ENCODE assay signal across 7 cellular contexts in genomic region chr12:43847945-43848507, GRCh38. TPM values are rescaled to one million over a fixed set of nuclear protein-coding genes. Genes with fewer than 3 reads are reported as not detected.
A peak's percentile ranks its signal among the peaks of the same experiment; 100 is the strongest.
DNase-seq lines count a peak whose midpoint lies in the region; ATAC-seq, FAIRE-seq and TF ChIP-seq lines count a peak whose summit lies in the region.
"Not testable (repeated sequence)": the region's sequence is repeated elsewhere in the genome, so short reads cannot be mapped to it uniquely, and the experiment has no call there.

No MANE protein-coding gene starts in this region.

- H3K4me1 ChIP-seq in PC-9 (replicated peaks; ENCODE audit: insufficient read depth): peaks cover 19% of the 10 kb centered on the region
- not testable (repeated sequence) for H3K4me1 ChIP-seq in GM12878 (ENCODE audit: control insufficient read depth, insufficient read depth, low read length); esophagus (ENCODE audit: control insufficient read depth in 2 of 2, insufficient read depth in 2 of 2, low read length in 1 of 2); small intestine (ENCODE audit: control insufficient read depth in 2 of 2, insufficient read depth in 1 of 2, low read depth in 1 of 2, low read length in 1 of 2)
- peaks cover 14% of the 10 kb centered on the region for H3K4me1 ChIP-seq in HepG2 (ENCODE audit: insufficient read depth, low read length)

- H3K27me3 ChIP-seq in PC-9 (ENCODE audit: insufficient read depth, low read depth); GM12878 (replicated peaks in 1 of 2; ENCODE audit: control insufficient read depth in 2 of 2, insufficient read depth in 2 of 2, low read length in 1 of 2); esophagus (ENCODE audit: control insufficient read depth in 1 of 2, insufficient read depth in 2 of 2, low read length in 2 of 2); HepG2 (ENCODE audit: control insufficient read depth in 1 of 2, insufficient read depth in 2 of 2, low read length in 2 of 2); small intestine (ENCODE audit: control insufficient read depth in 2 of 2, insufficient read depth in 2 of 2, low read length in 2 of 2): not testable (repeated sequence)

- FAIRE-seq in GM12878 (lab: Jason Lieb, UNC); HepG2 (lab: Jason Lieb, UNC); small intestine (lab: Jason Lieb, UNC): not testable (repeated sequence)

- H3K9me2 ChIP-seq in PC-9 (ENCODE audit: insufficient read depth): not testable (repeated sequence)

- CTCF ChIA-PET in PC-9 (lab: Charles Lee); HepG2 (lab: Yijun Ruan, JAX; ENCODE audit: low intra/inter-chr PET ratio, low total read pairs): not testable (repeated sequence)
- CTCF ChIA-PET in GM12878 (lab: Yijun Ruan, JAX): interaction anchor here (1.1 kb wide), 1 partner anchor 7 kb away, joined by 3 read pairs; no protein-coding TSS in a partner anchor

- RAD21 ChIA-PET in GM12878 (lab: Charles Lee; ENCODE audit: unreplicated experiment): not testable (repeated sequence)

- not testable (repeated sequence) for H4K20me1 ChIP-seq in PC-9 (ENCODE audit: insufficient read depth); GM12878 (ENCODE audit: control insufficient read depth, insufficient read depth); HepG2 (ENCODE audit: insufficient read depth, low read length)

- H3K4me2 ChIP-seq in PC-9; GM12878 (ENCODE audit: control insufficient read depth, insufficient read depth); HepG2 (ENCODE audit: low read depth, low read length): not testable (repeated sequence)

- not testable (repeated sequence) for TF ChIP-seq EP300 in GM12878 (IDR thresholded peaks at IDR 0.05; ENCODE audit: borderline replicate concordance in 1 of 2, control insufficient read depth in 1 of 2, low read depth in 2 of 2, low read length in 2 of 2); HepG2 (CRISPR knock-in tag; IDR thresholded peaks at IDR 0.05; ENCODE audit: borderline replicate concordance)
- 0 out of 4 replicates have a peak, but pooled peaks of 1 of the 2 experiments have one; percentile 7 for TF ChIP-seq EP300 in HepG2 (IDR thresholded peaks at IDR 0.05; ENCODE audit: low read depth in 2 of 2, low read length in 2 of 2)

- POLR2A ChIA-PET in PC-9 (lab: Charles Lee; ENCODE audit: unreplicated experiment); GM12878 (lab: Charles Lee); HepG2 (lab: Yijun Ruan, JAX): not testable (repeated sequence)

- not testable (repeated sequence) for H3K9ac ChIP-seq in GM12878 (ENCODE audit: control insufficient read depth, insufficient read depth, low read length); HepG2 (ENCODE audit: insufficient read depth, low read depth, low read length)

- in situ Hi-C loops in GM12878 (cut with MboI); HepG2 (cut with HindIII; ENCODE audit: extremely low pct_ligation_motif_present, low pct_unique_long_range_greater_than_20kb): not testable (repeated sequence)

- peak; percentile 27 for DNase-seq in ELF-1 (ENCODE audit: low read depth, low spot score)
- peak; percentile 15 for DNase-seq in M059J (ENCODE audit: low read depth)
- DNase-seq in PC-9: peak; percentile 16 to 61
- not testable (repeated sequence) for DNase-seq in GM12878 (ENCODE audit: low read depth, low spot score)
- DNase-seq in HepG2 (ENCODE audit: low spot score): peak; percentile 21
- DNase-seq in small intestine: peak; percentile 74

- TF ChIP-seq CTCF in PC-9 (conservative IDR thresholded peaks at IDR 0.05); GM12878 (IDR thresholded peaks at IDR 0.05 in 2 of 3, conservative IDR thresholded peaks at IDR 0.05 in 1 of 3; ENCODE audit: control insufficient read depth in 2 of 3, extremely low read depth in 1 of 3, insufficient read depth in 1 of 3, low read depth in 3 of 3, low read length in 3 of 3); HepG2 (CRISPR knock-in tag; IDR thresholded peaks at IDR 0.05): not testable (repeated sequence)

- H2AFZ ChIP-seq in PC-9; GM12878 (ENCODE audit: control insufficient read depth, low read depth, low read length); HepG2 (ENCODE audit: low read length): not testable (repeated sequence)

- not testable (repeated sequence) for ATAC-seq in GM12878, HepG2

- not testable (repeated sequence) for BruUV-seq in PC-9 (replicated peaks; lab: Mats Ljungman, UMichigan); GM12878 (replicated peaks; lab: Mats Ljungman, UMichigan); HepG2 (replicated peaks; lab: Mats Ljungman, UMichigan)

- TF ChIP-seq RAD21 in GM12878 (IDR thresholded peaks at IDR 0.05; ENCODE audit: insufficient read depth, low read depth, low read length); HepG2 (CRISPR knock-in tag; IDR thresholded peaks at IDR 0.05): not testable (repeated sequence)

- H3K36me3 ChIP-seq in PC-9 (ENCODE audit: low read depth): peaks cover 15% of the 10 kb centered on the region; the same call in 1 of the 2 replicates
- not testable (repeated sequence) for H3K36me3 ChIP-seq in GM12878 (ENCODE audit: control insufficient read depth in 2 of 2, insufficient read depth in 2 of 2, low read length in 1 of 2); esophagus (ENCODE audit: control insufficient read depth in 2 of 2, insufficient read depth in 2 of 2, low read length in 1 of 2); HepG2 (replicated peaks in 1 of 2; ENCODE audit: control insufficient read depth in 1 of 2, insufficient read depth in 2 of 2, low read length in 2 of 2); small intestine (ENCODE audit: control insufficient read depth in 2 of 2, insufficient read depth in 2 of 2, low read length in 2 of 2)

- intact Hi-C loops in PC-9 (cut with micrococcal nuclease; ENCODE audit: unreplicated experiment); GM12878 (cut with micrococcal nuclease; ENCODE audit: unreplicated experiment); HepG2 (cut with micrococcal nuclease; ENCODE audit: unreplicated experiment): not testable (repeated sequence)

- not testable (repeated sequence) for H3K4me3 ChIP-seq in PC-9; GM12878; esophagus (ENCODE audit: low read depth in 1 of 2, low read length in 2 of 2); HepG2 (replicated peaks in 1 of 3; ENCODE audit: insufficient read depth in 1 of 3, low read depth in 2 of 3, low read length in 3 of 3); small intestine (ENCODE audit: low read depth in 1 of 2, low read length in 2 of 2)

- H3K79me2 ChIP-seq in PC-9 (ENCODE audit: low read depth); GM12878 (ENCODE audit: control insufficient read depth, insufficient read depth, low read length); HepG2 (ENCODE audit: insufficient read depth, low read length): not testable (repeated sequence)

- H3K27ac ChIP-seq in PC-9: peak overlapping the region; percentile 81
- H3K27ac ChIP-seq in GM12878 (ENCODE audit: control insufficient read depth, insufficient read depth); HepG2 (ENCODE audit: extremely low read length, insufficient read depth, low read length); small intestine (ENCODE audit: low read depth in 1 of 2, low read length in 1 of 2): not testable (repeated sequence)
- peak overlapping the region; percentile 21 to 49 for H3K27ac ChIP-seq in esophagus (ENCODE audit: low read depth in 2 of 2, low read length in 1 of 2)

- 97% methylated on average over 6 of the region's 6 CpGs for WGBS in GM12878 (ENCODE audit: insufficient coverage, insufficient replicate concordance, low lambda C conversion rate, missing lambda C conversion rate)
- WGBS in esophagus, 2 donors: 83 to 87% methylated on average over 6 of the region's 6 CpGs
- WGBS in HepG2 (ENCODE audit: low lambda C conversion rate): 81% methylated on average over 6 of the region's 6 CpGs
- 41 to 66% (median 58%) methylated on average over 6 of the region's 6 CpGs for WGBS in small intestine, 3 donors

- SMC1A ChIA-PET in GM12878 (lab: Charles Lee; ENCODE audit: uncharacterized antibody, unreplicated experiment): interaction anchor here (1.1 kb wide), 1 partner anchor 9 kb away, joined by 4 read pairs; no protein-coding TSS in a partner anchor

- not testable (repeated sequence) for TF ChIP-seq POLR2A in GM12878 (IDR thresholded peaks at IDR 0.05; ENCODE audit: low read depth, low read length); HepG2 (IDR thresholded peaks at IDR 0.05; ENCODE audit: insufficient read depth in 1 of 2, low read depth in 2 of 2, low read length in 2 of 2)

- H3K9me3 ChIP-seq in PC-9 (ENCODE audit: insufficient read depth, low read depth): peaks cover 32% of the 10 kb centered on the region
- H3K9me3 ChIP-seq in GM12878 (replicated peaks; ENCODE audit: control insufficient read depth, insufficient read depth, low read length); esophagus (ENCODE audit: control insufficient read depth in 2 of 2, insufficient read depth in 1 of 2, low read depth in 1 of 2, low read length in 1 of 2); HepG2 (ENCODE audit: low read length); small intestine (ENCODE audit: control insufficient read depth, low read depth): not testable (repeated sequence)

- H3F3A ChIP-seq in PC-9 (ENCODE audit: insufficient read depth, low read depth): peaks cover 24% of the 10 kb centered on the region

RNA-seq across cellular contexts. Expression of gene TMEM117, which starts 12.1 kb away (rescaled TPM):
- 5.3 and 6.6 TPM in 2 replicates for total RNA-seq in M059J (2014; rRNA removed; shearing (Covaris generic))
- total RNA-seq in PC-9 (2021): 2.0 and 3.2 TPM in 2 replicates
- total RNA-seq in GM12878 (2013; cell fraction: nucleolus; rRNA removed): 81.0 and 81.9 TPM in 2 replicates
- 8.2 and 8.6 TPM in 2 replicates for total RNA-seq in GM12878 (2014; rRNA removed)
- total RNA-seq in GM12878 (2014; rRNA removed; fragmentation: Illumina TruSeq; extraction: Trizol): 7.2 and 7.7 TPM in 2 replicates
- total RNA-seq in GM12878 (2021): 6.1 and 6.3 TPM in 2 replicates
- 0.81 TPM for polyA plus RNA-seq in GM12878 (2011; ENCODE audit: low read depth)
- polyA plus RNA-seq in GM12878 (2011; rRNA removed): 4.8 and 5.4 TPM in 2 replicates
- polyA plus RNA-seq in GM12878 (2011; cell fraction: cytosol; rRNA removed): 2.5 and 2.8 TPM in 2 replicates
- polyA plus RNA-seq in GM12878 (2011; cell fraction: nucleus; rRNA removed): 4.9 and 6.7 TPM in 2 replicates
- 1.4 and 2.3 TPM in 2 replicates for polyA plus RNA-seq in GM12878 (2012)
- polyA plus RNA-seq in GM12878 (2014; fragmentation: Illumina TruSeq; extraction: Trizol): 6.4 and 8.4 TPM in 2 replicates
- 1 to 10 TPM; 3.1 to 3.7 TPM for polyA plus RNA-seq in GM12878 (2014; fragmentation: Nextera tagmentation; extraction: Ambion mirVana)
- polyA plus RNA-seq in GM12878 (2014; rRNA removed): 2.6 and 3.8 TPM in 2 replicates
- polyA plus RNA-seq in GM12878 (2016; fragmentation: Nextera tagmentation; extraction: Ambion mirVana): 1 to 10 TPM; 5.9 to 7.4 TPM
- polyA minus RNA-seq in GM12878 (2011; rRNA and poly(A)+ RNA removed): 3.3 and 4.0 TPM in 2 replicates
- polyA minus RNA-seq in GM12878 (2011; cell fraction: cytosol; rRNA and poly(A)+ RNA removed): 0.73 TPM in 1 of 2 replicates, not detected in the other
- polyA minus RNA-seq in GM12878 (2011; cell fraction: nucleus; rRNA and poly(A)+ RNA removed): 7.5 and 25.2 TPM in 2 replicates
- 1 to 10 TPM; 5.2 to 6.6 TPM for polyA plus RNA-seq in esophagus
- 6.5 and 8.5 TPM in 2 replicates for total RNA-seq in HepG2 (2016; rRNA removed; fragmentation: Illumina TruSeq; extraction: Trizol)
- 1.9 and 2.8 TPM in 2 replicates for total RNA-seq in HepG2 (2016; cell fraction: cytosol; rRNA removed; fragmentation: Illumina TruSeq; extraction: Trizol; ENCODE audit: low read depth)
- 6.7 and 8.8 TPM in 2 replicates for total RNA-seq in HepG2 (2016; cell fraction: insoluble cytoplasmic fraction; rRNA removed; fragmentation: Illumina TruSeq; extraction: Trizol)
- total RNA-seq in HepG2 (2016; cell fraction: membrane; rRNA removed; fragmentation: Illumina TruSeq; extraction: Trizol): 7.0 and 7.1 TPM in 2 replicates
- total RNA-seq in HepG2 (2016; cell fraction: nucleus; rRNA removed; fragmentation: Illumina TruSeq; extraction: Trizol): 14.7 and 19.2 TPM in 2 replicates
- polyA plus RNA-seq in HepG2 (2011; rRNA removed): 2.8 and 3.6 TPM in 2 replicates
- polyA plus RNA-seq in HepG2 (2011; cell fraction: cytosol; rRNA removed): 1.8 and 3.4 TPM in 2 replicates
- polyA plus RNA-seq in HepG2 (2011; cell fraction: nucleus; rRNA removed): 1.5 and 1.7 TPM in 2 replicates
- 3.4 and 3.7 TPM in 2 replicates for polyA plus RNA-seq in HepG2 (2012)
- polyA plus RNA-seq in HepG2 (2016; cell fraction: cytosol; fragmentation: Illumina TruSeq; extraction: Trizol; ENCODE audit: low read depth): 1.5 and 2.8 TPM in 2 replicates
- 5.9 and 7.3 TPM in 2 replicates for polyA plus RNA-seq in HepG2 (2016; cell fraction: insoluble cytoplasmic fraction; fragmentation: Illumina TruSeq; extraction: Trizol; ENCODE audit: low read depth)
- 4.7 and 5.1 TPM in 2 replicates for polyA plus RNA-seq in HepG2 (2016; cell fraction: membrane; fragmentation: Illumina TruSeq; extraction: Trizol; ENCODE audit: low read depth)
- polyA plus RNA-seq in HepG2 (2016; cell fraction: nucleus; fragmentation: Illumina TruSeq; extraction: Trizol; ENCODE audit: insufficient read depth, low read depth): 6.2 and 6.8 TPM in 2 replicates
- 2.4 and 2.6 TPM in 2 replicates for polyA minus RNA-seq in HepG2 (2011; rRNA and poly(A)+ RNA removed; ENCODE audit: low replicate concordance)
- polyA minus RNA-seq in HepG2 (2011; cell fraction: cytosol; rRNA and poly(A)+ RNA removed): 2.4 and 4.6 TPM in 2 replicates
- polyA minus RNA-seq in HepG2 (2011; cell fraction: nucleus; rRNA and poly(A)+ RNA removed): 14.3 and 16.4 TPM in 2 replicates
- polyA plus RNA-seq in small intestine: 10 to 100 TPM in 2 of 3 donors, 1 to 10 TPM in 1; 6.3 to 14.1 (median 13.5) TPM

RNA-seq across cellular contexts. Expression of gene TWF1, which starts 41.9 kb away (rescaled TPM):
- 162 TPM in 2 replicates for total RNA-seq in M059J (2014; rRNA removed; shearing (Covaris generic))
- total RNA-seq in PC-9 (2021) (54.5 and 85.9 TPM in 2 replicates), GM12878 (2014; rRNA removed) (16.2 and 29.8 TPM in 2 replicates), GM12878 (2014; rRNA removed; fragmentation: Illumina TruSeq; extraction: Trizol) (19.8 and 21.8 TPM in 2 replicates), GM12878 (2021) (13.1 and 18.1 TPM in 2 replicates), HepG2 (2016; rRNA removed; fragmentation: Illumina TruSeq; extraction: Trizol) (85.5 and 148 TPM in 2 replicates)
- 52.6 and 60.4 TPM in 2 replicates for total RNA-seq in GM12878 (2013; cell fraction: nucleolus; rRNA removed)
- polyA plus RNA-seq in GM12878 (2011; ENCODE audit: low read depth): 5.3 TPM
- polyA plus RNA-seq in GM12878 (2011; rRNA removed) (23.5 and 40.1 TPM in 2 replicates), GM12878 (2014; fragmentation: Illumina TruSeq; extraction: Trizol) (17.5 and 30.8 TPM in 2 replicates), GM12878 (2014; fragmentation: Nextera tagmentation; extraction: Ambion mirVana) (10 to 100 TPM in 1 of 2 experiments, 1 to 10 TPM in 1; 8.7 to 11.5 TPM), GM12878 (2014; rRNA removed) (15.1 and 18.8 TPM in 2 replicates), GM12878 (2016; fragmentation: Nextera tagmentation; extraction: Ambion mirVana) (10 to 100 TPM; 20.7 to 21.3 TPM), esophagus (100 to 1,000 TPM in 1 of 2 donors, 10 to 100 TPM in 1; 73.1 to 120 TPM), HepG2 (2011; rRNA removed) (22.3 and 32.3 TPM in 2 replicates), small intestine (100 to 1,000 TPM in 1 of 3 donors, 10 to 100 TPM in 2; 82.1 to 142 (median 99.4) TPM)
- polyA plus RNA-seq in GM12878 (2011; cell fraction: cytosol; rRNA removed): 7.0 and 8.2 TPM in 2 replicates
- polyA plus RNA-seq in GM12878 (2011; cell fraction: nucleus; rRNA removed): 18.2 and 21.2 TPM in 2 replicates
- 9.0 and 12.3 TPM in 2 replicates for polyA plus RNA-seq in GM12878 (2012)
- polyA minus RNA-seq in GM12878 (2011; rRNA and poly(A)+ RNA removed): 10.6 and 12.3 TPM in 2 replicates
- polyA minus RNA-seq in GM12878 (2011; cell fraction: cytosol; rRNA and poly(A)+ RNA removed): 7.7 and 9.4 TPM in 2 replicates
- 32.8 and 37.3 TPM in 2 replicates for polyA minus RNA-seq in GM12878 (2011; cell fraction: nucleus; rRNA and poly(A)+ RNA removed)
- 12.4 and 17.1 TPM in 2 replicates for total RNA-seq in HepG2 (2016; cell fraction: cytosol; rRNA removed; fragmentation: Illumina TruSeq; extraction: Trizol; ENCODE audit: low read depth)
- total RNA-seq in HepG2 (2016; cell fraction: insoluble cytoplasmic fraction; rRNA removed; fragmentation: Illumina TruSeq; extraction: Trizol): 90.5 and 142 TPM in 2 replicates
- 63.7 and 70.0 TPM in 2 replicates for total RNA-seq in HepG2 (2016; cell fraction: membrane; rRNA removed; fragmentation: Illumina TruSeq; extraction: Trizol)
- 44.9 and 45.5 TPM in 2 replicates for total RNA-seq in HepG2 (2016; cell fraction: nucleus; rRNA removed; fragmentation: Illumina TruSeq; extraction: Trizol)
- 12.5 and 19.3 TPM in 2 replicates for polyA plus RNA-seq in HepG2 (2011; cell fraction: cytosol; rRNA removed)
- 11.0 and 12.8 TPM in 2 replicates for polyA plus RNA-seq in HepG2 (2011; cell fraction: nucleus; rRNA removed)
- 35.5 and 36.4 TPM in 2 replicates for polyA plus RNA-seq in HepG2 (2012)
- 13.7 and 14.1 TPM in 2 replicates for polyA plus RNA-seq in HepG2 (2016; cell fraction: cytosol; fragmentation: Illumina TruSeq; extraction: Trizol; ENCODE audit: low read depth)
- polyA plus RNA-seq in HepG2 (2016; cell fraction: insoluble cytoplasmic fraction; fragmentation: Illumina TruSeq; extraction: Trizol; ENCODE audit: low read depth): 99.5 and 109 TPM in 2 replicates
- polyA plus RNA-seq in HepG2 (2016; cell fraction: membrane; fragmentation: Illumina TruSeq; extraction: Trizol; ENCODE audit: low read depth): 41.8 and 46.1 TPM in 2 replicates
- 41.4 and 45.6 TPM in 2 replicates for polyA plus RNA-seq in HepG2 (2016; cell fraction: nucleus; fragmentation: Illumina TruSeq; extraction: Trizol; ENCODE audit: insufficient read depth, low read depth)
- 9.6 and 27.1 TPM in 2 replicates for polyA minus RNA-seq in HepG2 (2011; rRNA and poly(A)+ RNA removed; ENCODE audit: low replicate concordance)
- polyA minus RNA-seq in HepG2 (2011; cell fraction: cytosol; rRNA and poly(A)+ RNA removed): 42.4 and 45.7 TPM in 2 replicates
- polyA minus RNA-seq in HepG2 (2011; cell fraction: nucleus; rRNA and poly(A)+ RNA removed): 39.9 and 42.1 TPM in 2 replicates
